13 cellular contexts compared by ENCODE assay signal in the genomic region with DNA sequence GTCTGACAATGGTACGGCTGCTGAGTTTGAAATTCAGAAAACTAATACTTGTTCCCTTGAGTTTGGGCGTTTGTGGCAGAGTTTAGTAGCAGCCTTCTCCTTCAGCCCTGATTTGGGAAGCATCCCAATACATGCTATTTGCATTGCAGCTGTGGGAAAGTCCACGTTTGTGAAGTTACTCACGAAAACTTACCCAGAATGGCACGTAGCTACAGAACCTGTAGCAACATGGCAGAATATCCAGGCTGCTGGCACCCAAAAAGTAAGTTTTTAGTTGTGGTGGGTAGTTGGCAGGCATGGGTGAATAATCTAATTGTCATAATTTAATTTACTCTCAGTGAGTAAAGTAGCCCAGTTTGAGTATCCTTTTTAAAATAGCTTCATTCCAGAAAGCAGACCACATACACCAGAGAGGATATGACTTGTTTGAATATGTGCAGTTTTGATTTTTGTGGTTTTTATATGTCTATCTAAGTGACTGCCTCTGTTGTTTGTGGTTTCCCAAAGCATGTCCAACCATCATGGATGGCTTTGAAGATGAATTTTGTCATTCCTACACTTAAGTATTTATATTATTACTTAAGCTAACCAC. TPM values are rescaled to one million over a fixed set of nuclear protein-coding genes. Genes with fewer than 3 reads are reported as not detected.
DNase-seq lines count a peak whose midpoint lies in the region; ATAC-seq and TF ChIP-seq lines count a peak whose summit lies in the region.
"Had no signal": no experiment of that assay in that cellular context is flagged by ENCODE, and none has a peak within 500 bp of the region (broad histone marks: within the 10 kb centered on the region; RNA-seq: fewer than 3 reads in every experiment).

No MANE protein-coding gene starts in this region.

- no peak for DNase-seq in activated naive CD4-positive, alpha-beta T cell treated with anti-CD3 and anti-CD28 coated beads, Interleukin-2, amount 10 ng/mL, durations not matched to agents 7 days and 5 days
- no peak for DNase-seq in activated naive CD4-positive, alpha-beta T cell treated with Interleukin-2 at 50 U/mL for 16 hours
- no peak for DNase-seq in WTC11 (ENCODE audit: low spot score)
- DNase-seq in fibroblast of mammary gland (ENCODE audit: low read depth) = peak; percentile 78
- DNase-seq in stromal cell of bone marrow (ENCODE audit: low read depth) = peak; percentile 45
- no peak for DNase-seq in sigmoid colon
- DNase-seq: kidney, NCI-H526 treated with DMSO at 0.1 percent for 48 hours had no signal

- no peak overlapping the region for H3K27ac ChIP-seq in sigmoid colon
- H3K27ac ChIP-seq: C4-2B had no signal

- intact Hi-C loops in sigmoid colon (cut with DNase I) = loop anchor here (10.0 kb wide), 1 partner anchor 146 kb away; no protein-coding TSS in a partner anchor

- POLR2A ChIA-PET in WTC11 (lab: Charles Lee) = no interaction called here

- H3K36me3 Mint-ChIP-seq in activated naive CD4-positive, alpha-beta T cell treated with anti-CD3 and anti-CD28 coated beads, Interleukin-2, amount 10 ng/mL, durations not matched to agents 7 days and 5 days = peaks cover 29% of the 10 kb centered on the region
- H3K36me3 Mint-ChIP-seq in WTC11 = peaks cover 10% of the 10 kb centered on the region

- ATAC-seq in WTC11 (no peak), GM18907 (IDR thresholded peaks at IDR 0.05; ENCODE audit: unreplicated experiment) (no peak), HG03520 (IDR thresholded peaks at IDR 0.05; ENCODE audit: unreplicated experiment) (no peak)

- H3K9me3 Mint-ChIP-seq in activated naive CD4-positive, alpha-beta T cell treated with anti-CD3 and anti-CD28 coated beads, Interleukin-2, amount 10 ng/mL, durations not matched to agents 7 days and 5 days = no peaks in the 10 kb centered on the region
- no peaks in the 10 kb centered on the region for H3K9me3 Mint-ChIP-seq in WTC11

- TF ChIP-seq EP300 in sigmoid colon (IDR thresholded peaks at IDR 0.05) = no peak

- no peak overlapping the region for H3K4me3 Mint-ChIP-seq in activated naive CD4-positive, alpha-beta T cell treated with anti-CD3 and anti-CD28 coated beads, Interleukin-2, amount 10 ng/mL, durations not matched to agents 7 days and 5 days
- H3K4me3 Mint-ChIP-seq in WTC11 = no peak overlapping the region

- peak overlapping the region; percentile 4 for H3K27ac Mint-ChIP-seq in activated naive CD4-positive, alpha-beta T cell treated with anti-CD3 and anti-CD28 coated beads, Interleukin-2, amount 10 ng/mL, durations not matched to agents 7 days and 5 days
- H3K27ac Mint-ChIP-seq in WTC11 = peak overlapping the region; percentile 46; the same call in 1 of the 2 replicates

- peaks cover 0 to 6% (median 4%) of the 10 kb centered on the region in 4 donors for H3K4me1 ChIP-seq in sigmoid colon

- no peaks in the 10 kb centered on the region for H3K9me3 ChIP-seq in sigmoid colon
- H3K9me3 ChIP-seq: upper lobe of left lung had no signal

- H3K4me1 Mint-ChIP-seq in activated naive CD4-positive, alpha-beta T cell treated with anti-CD3 and anti-CD28 coated beads, Interleukin-2, amount 10 ng/mL, durations not matched to agents 7 days and 5 days = peaks cover 40% of the 10 kb centered on the region
- peaks cover 4% of the 10 kb centered on the region; the same call in 1 of the 2 replicates for H3K4me1 Mint-ChIP-seq in WTC11

- no peak for TF ChIP-seq POLR2A in sigmoid colon (IDR thresholded peaks at IDR 0.05)

- peaks cover 0 to 18% (median 0%) of the 10 kb centered on the region in 4 donors for H3K36me3 ChIP-seq in sigmoid colon

- H3K27me3 ChIP-seq in sigmoid colon = no peaks in the 10 kb centered on the region
- H3K27me3 ChIP-seq: upper lobe of left lung had no signal

- CTCF ChIA-PET in activated naive CD4-positive, alpha-beta T cell treated with anti-CD3 and anti-CD28 coated beads, Interleukin-2, amount 10 ng/mL, durations not matched to agents 7 days and 5 days (lab: Charles Lee) = interaction anchor here (0.7 to 4.0 kb wide), 5 partner anchors 31 to 111 kb away, joined by 3 to 22 read pairs (median 4); partner anchors contain the start of gene STAMBP
- CTCF ChIA-PET in WTC11 (lab: Charles Lee) = interaction anchor here (0.6 to 1.4 kb wide), 4 partner anchors 182 to 396 kb away, joined by 3 read pairs; no protein-coding TSS in a partner anchor

- no peaks in the 10 kb centered on the region for H3K27me3 Mint-ChIP-seq in activated naive CD4-positive, alpha-beta T cell treated with anti-CD3 and anti-CD28 coated beads, Interleukin-2, amount 10 ng/mL, durations not matched to agents 7 days and 5 days
- H3K27me3 Mint-ChIP-seq in WTC11 (ENCODE audit: low read depth) = no peaks in the 10 kb centered on the region

- H3K4me3 ChIP-seq in fibroblast of mammary gland (ENCODE audit: control insufficient read depth, low read depth, low read length) (no peak overlapping the region), sigmoid colon (no peak overlapping the region)
- H3K4me3 ChIP-seq: upper lobe of left lung had no signal

- TF ChIP-seq CTCF in WTC11 (IDR thresholded peaks at IDR 0.05) (no peak), fibroblast of mammary gland (conservative IDR thresholded peaks at IDR 0.05; ENCODE audit: control insufficient read depth, insufficient read depth, low read depth, low read length) (no peak), sigmoid colon (IDR thresholded peaks at IDR 0.05) (no peak)

- WGBS in sigmoid colon, 2 donors = 85 to 88% methylated on average over 5 of the region's 5 CpGs

TF ChIP-seq in WTC11, 78 proteins besides CTCF, POLR2A, EP300 and RAD21:
- TF ChIP-seq CREM (CRISPR knock-in tag; IDR thresholded peaks at IDR 0.05) (no peak), ZNF263 (CRISPR knock-in tag; IDR thresholded peaks at IDR 0.05; ENCODE audit: low read depth) (no peak), ZNF121 (CRISPR knock-in tag; IDR thresholded peaks at IDR 0.05) (no peak), NR1H2 (CRISPR knock-in tag; IDR thresholded peaks at IDR 0.05) (no peak), ZNF219 (CRISPR knock-in tag; IDR thresholded peaks at IDR 0.05; ENCODE audit: borderline replicate concordance) (no peak)
- TF ChIP-seq, protein P1, sequence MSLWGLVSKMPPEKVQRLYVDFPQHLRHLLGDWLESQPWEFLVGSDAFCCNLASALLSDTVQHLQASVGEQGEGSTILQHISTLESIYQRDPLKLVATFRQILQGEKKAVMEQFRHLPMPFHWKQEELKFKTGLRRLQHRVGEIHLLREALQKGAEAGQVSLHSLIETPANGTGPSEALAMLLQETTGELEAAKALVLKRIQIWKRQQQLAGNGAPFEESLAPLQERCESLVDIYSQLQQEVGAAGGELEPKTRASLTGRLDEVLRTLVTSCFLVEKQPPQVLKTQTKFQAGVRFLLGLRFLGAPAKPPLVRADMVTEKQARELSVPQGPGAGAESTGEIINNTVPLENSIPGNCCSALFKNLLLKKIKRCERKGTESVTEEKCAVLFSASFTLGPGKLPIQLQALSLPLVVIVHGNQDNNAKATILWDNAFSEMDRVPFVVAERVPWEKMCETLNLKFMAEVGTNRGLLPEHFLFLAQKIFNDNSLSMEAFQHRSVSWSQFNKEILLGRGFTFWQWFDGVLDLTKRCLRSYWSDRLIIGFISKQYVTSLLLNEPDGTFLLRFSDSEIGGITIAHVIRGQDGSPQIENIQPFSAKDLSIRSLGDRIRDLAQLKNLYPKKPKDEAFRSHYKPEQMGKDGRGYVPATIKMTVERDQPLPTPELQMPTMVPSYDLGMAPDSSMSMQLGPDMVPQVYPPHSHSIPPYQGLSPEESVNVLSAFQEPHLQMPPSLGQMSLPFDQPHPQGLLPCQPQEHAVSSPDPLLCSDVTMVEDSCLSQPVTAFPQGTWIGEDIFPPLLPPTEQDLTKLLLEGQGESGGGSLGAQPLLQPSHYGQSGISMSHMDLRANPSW (CRISPR knock-in tag; conservative IDR thresholded peaks at IDR 0.05; ENCODE audit: low read depth) = no peak
- TF ChIP-seq, protein P2, sequence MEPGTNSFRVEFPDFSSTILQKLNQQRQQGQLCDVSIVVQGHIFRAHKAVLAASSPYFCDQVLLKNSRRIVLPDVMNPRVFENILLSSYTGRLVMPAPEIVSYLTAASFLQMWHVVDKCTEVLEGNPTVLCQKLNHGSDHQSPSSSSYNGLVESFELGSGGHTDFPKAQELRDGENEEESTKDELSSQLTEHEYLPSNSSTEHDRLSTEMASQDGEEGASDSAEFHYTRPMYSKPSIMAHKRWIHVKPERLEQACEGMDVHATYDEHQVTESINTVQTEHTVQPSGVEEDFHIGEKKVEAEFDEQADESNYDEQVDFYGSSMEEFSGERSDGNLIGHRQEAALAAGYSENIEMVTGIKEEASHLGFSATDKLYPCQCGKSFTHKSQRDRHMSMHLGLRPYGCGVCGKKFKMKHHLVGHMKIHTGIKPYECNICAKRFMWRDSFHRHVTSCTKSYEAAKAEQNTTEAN (CRISPR knock-in tag; IDR thresholded peaks at IDR 0.05) = no peak

RNA-seq across cellular contexts. Expression of gene DGUOK, which starts 12.2 kb away (rescaled TPM):
- total RNA-seq in WTC11 (2021) (105 to 106 TPM (median 106 TPM) in 3 replicates), sigmoid colon (10 to 100 TPM; 31.6 to 48.1 (median 39.3) TPM)
- polyA plus RNA-seq in sigmoid colon = 100 to 1,000 TPM in 1 of 3 donors, 10 to 100 TPM in 2; 89.3 to 132 (median 96.7) TPM

RNA-seq across cellular contexts. Expression of gene TET3, which starts 45.9 kb away (rescaled TPM):
- 16.4 to 19.3 TPM (median 18.2 TPM) in 3 replicates for total RNA-seq in WTC11 (2021)
- total RNA-seq in sigmoid colon = 1 to 10 TPM; 3.1 to 5.8 (median 3.6) TPM
- 1 to 10 TPM; 1.8 to 9.6 (median 2.5) TPM for polyA plus RNA-seq in sigmoid colon

RNA-seq across cellular contexts. Expression of gene ACTG2, which starts 46.0 kb away (rescaled TPM):
- total RNA-seq in WTC11 (2021) (1.4 to 2.7 TPM (median 1.8 TPM) in 3 replicates), sigmoid colon (over 10,000 TPM in 1 of 4 donors, 1,000 to 10,000 TPM in 3; 3,612 to 10,290 (median 5,643) TPM)
- 100 to 1,000 TPM in 2 of 3 donors, 10 to 100 TPM in 1; 16.9 to 441 (median 104) TPM for polyA plus RNA-seq in sigmoid colon
- total RNA-seq: T-helper 1 cell treated with Interleukin-12 subunit alpha and Interleukin-12 subunit beta and Interleukin-4 antibody, amounts not matched to agents 30 ng/mL and 1 ng/mL, for 36 hours had no signal

Comparison
In these comparisons a context has a peak if more than half of its experiments do, and no peak if none do; other contexts are left out.
1. DNase-seq: peak in fibroblast of mammary gland (single experiment) and stromal cell of bone marrow (single experiment); none in activated naive CD4-positive, alpha-beta T cell treated with anti-CD3 and anti-CD28 coated beads, Interleukin-2, amount 10 ng/mL, durations not matched to agents 7 days and 5 days (single experiment), activated naive CD4-positive, alpha-beta T cell treated with Interleukin-2 at 50 U/mL for 16 hours (single experiment), WTC11 (single experiment) and sigmoid colon (single experiment).
2. RNA of gene ACTG2, which starts 46.0 kb away (total RNA-seq): 3,612 to 10,290 TPM in sigmoid colon; 1.4 to 2.7 TPM in WTC11; every median in the first group is over 100 times any median in the second.